Comparison of ENCODE assay signal across 8 cellular contexts in genomic region chr2:183124957-183125255, GRCh38. TPM values are rescaled to one million over a fixed set of nuclear protein-coding genes. Genes with fewer than 3 reads are reported as not detected.
DNase-seq lines count a peak whose midpoint lies in the region; ATAC-seq and TF ChIP-seq lines count a peak whose summit lies in the region.

No MANE protein-coding gene starts in this region.

- no peak for DNase-seq in activated CD4-positive, alpha-beta T cell treated with anti-CD3 and anti-CD28 coated beads, Interleukin-2, amount 10 ng/mL, durations not matched to agents 24 days and 14 days
- DNase-seq in activated CD4-positive, alpha-beta T cell treated with anti-CD3 and anti-CD28 coated beads, Interleukin-2, amount 50 U/mL, for 4 hours = no peak
- DNase-seq in activated naive CD8-positive, alpha-beta T cell treated with anti-CD3 and anti-CD28 coated beads, Interleukin-2, amount 50 U/mL, for 24 hours = no peak
- DNase-seq in suprapubic skin (ENCODE audit: low spot score in 2 of 2) = no peak
- no peak for DNase-seq in NCI-H526 (lab: John Stamatoyannopoulos, UW)

- no peaks in the 10 kb centered on the region for H3K9me3 Mint-ChIP-seq in activated CD4-positive, alpha-beta T cell treated with anti-CD3 and anti-CD28 coated beads, Interleukin-2, amount 10 ng/mL, durations not matched to agents 24 days and 14 days
- no peaks in the 10 kb centered on the region for H3K9me3 Mint-ChIP-seq in activated naive CD8-positive, alpha-beta T cell treated with anti-CD3 and anti-CD28 coated beads, Interleukin-2, amount 50 U/mL, for 24 hours

- peak overlapping the region; percentile 98 for H3K4me3 Mint-ChIP-seq in activated CD4-positive, alpha-beta T cell treated with anti-CD3 and anti-CD28 coated beads, Interleukin-2, amount 10 ng/mL, durations not matched to agents 24 days and 14 days
- H3K4me3 Mint-ChIP-seq in activated naive CD8-positive, alpha-beta T cell treated with anti-CD3 and anti-CD28 coated beads, Interleukin-2, amount 50 U/mL, for 24 hours = peak overlapping the region; percentile 97

- H3K27me3 ChIP-seq in layer of hippocampus (ENCODE audit: control insufficient read depth, insufficient read depth, low read length) (no peaks in the 10 kb centered on the region), suprapubic skin (no peaks in the 10 kb centered on the region)

- H3K27me3 Mint-ChIP-seq in activated CD4-positive, alpha-beta T cell treated with anti-CD3 and anti-CD28 coated beads, Interleukin-2, amount 10 ng/mL, durations not matched to agents 24 days and 14 days = peaks cover 10% of the 10 kb centered on the region
- H3K27me3 Mint-ChIP-seq in activated naive CD8-positive, alpha-beta T cell treated with anti-CD3 and anti-CD28 coated beads, Interleukin-2, amount 50 U/mL, for 24 hours = peaks cover 10% of the 10 kb centered on the region

- no peak for TF ChIP-seq EP300 in suprapubic skin (IDR thresholded peaks at IDR 0.05)

- no peak for TF ChIP-seq POLR2A in suprapubic skin (IDR thresholded peaks at IDR 0.05)

- WGBS in suprapubic skin = under 1% methylated on average over 10 of the region's 10 CpGs

- intact Hi-C loops in activated CD4-positive, alpha-beta T cell treated with anti-CD3 and anti-CD28 coated beads, Interleukin-2, amount 10 ng/mL, durations not matched to agents 24 days and 14 days (cut with micrococcal nuclease) = loop anchor here (1.0 kb wide), 3 partner anchors 47 to 409 kb away; partner anchors contain the start of genes DNAJC10, DUSP19 and NCKAP1

- H3K9me3 ChIP-seq in suprapubic skin = no peaks in the 10 kb centered on the region

- H3K36me3 ChIP-seq in suprapubic skin = no peaks in the 10 kb centered on the region

- peaks cover 11% of the 10 kb centered on the region for H3K36me3 Mint-ChIP-seq in activated CD4-positive, alpha-beta T cell treated with anti-CD3 and anti-CD28 coated beads, Interleukin-2, amount 10 ng/mL, durations not matched to agents 24 days and 14 days (ENCODE audit: low read depth)
- H3K36me3 Mint-ChIP-seq in activated naive CD8-positive, alpha-beta T cell treated with anti-CD3 and anti-CD28 coated beads, Interleukin-2, amount 50 U/mL, for 24 hours (ENCODE audit: low read depth) = peaks cover 23% of the 10 kb centered on the region

- peak overlapping the region; percentile 84 for H3K4me3 ChIP-seq in suprapubic skin

- peaks cover 27% of the 10 kb centered on the region for H3K4me1 Mint-ChIP-seq in activated CD4-positive, alpha-beta T cell treated with anti-CD3 and anti-CD28 coated beads, Interleukin-2, amount 10 ng/mL, durations not matched to agents 24 days and 14 days
- H3K4me1 Mint-ChIP-seq in activated naive CD8-positive, alpha-beta T cell treated with anti-CD3 and anti-CD28 coated beads, Interleukin-2, amount 50 U/mL, for 24 hours = peaks cover 40% of the 10 kb centered on the region

- ATAC-seq in activated naive CD8-positive, alpha-beta T cell treated with anti-CD3 and anti-CD28 coated beads, Interleukin-2, amount 50 U/mL, for 24 hours = no peak
- no peak for ATAC-seq in GM21576 (IDR thresholded peaks at IDR 0.05; ENCODE audit: unreplicated experiment)
- ATAC-seq in HG02852 (IDR thresholded peaks at IDR 0.05; ENCODE audit: unreplicated experiment) = no peak

- peak overlapping the region; percentile 99 for H3K27ac Mint-ChIP-seq in activated CD4-positive, alpha-beta T cell treated with anti-CD3 and anti-CD28 coated beads, Interleukin-2, amount 10 ng/mL, durations not matched to agents 24 days and 14 days
- peak overlapping the region; percentile 97 for H3K27ac Mint-ChIP-seq in activated naive CD8-positive, alpha-beta T cell treated with anti-CD3 and anti-CD28 coated beads, Interleukin-2, amount 50 U/mL, for 24 hours

- H3K4me1 ChIP-seq in suprapubic skin = peaks cover 26% of the 10 kb centered on the region

- H3K27ac ChIP-seq in layer of hippocampus (ENCODE audit: low read depth, low read length) (peak overlapping the region; percentile 8), suprapubic skin (peak overlapping the region; percentile 95)

- no peak for TF ChIP-seq CTCF in suprapubic skin (IDR thresholded peaks at IDR 0.05)

RNA-seq across cellular contexts. Expression of gene NUP35, which starts 0.7 kb away (rescaled TPM):
- total RNA-seq in activated CD4-positive, alpha-beta T cell treated with anti-CD3 and anti-CD28 coated beads, Interleukin-2, amount 10 ng/mL, durations not matched to agents 24 days and 14 days = 41.5 and 44.0 TPM in 2 replicates
- 10 to 100 TPM; 15.1 to 27.7 (median 22.7) TPM for total RNA-seq in suprapubic skin

RNA-seq across cellular contexts. Expression of gene DUSP19, which starts 46.4 kb away (rescaled TPM):
- 1.0 and 2.3 TPM in 2 replicates for total RNA-seq in activated CD4-positive, alpha-beta T cell treated with anti-CD3 and anti-CD28 coated beads, Interleukin-2, amount 10 ng/mL, durations not matched to agents 24 days and 14 days
- 1 to 10 TPM; 1.3 to 3.8 (median 2.0) TPM for total RNA-seq in suprapubic skin
